In genomic region chr6:90230547-90231240, GRCh38 we compare ENCODE assay signal across 1 cellular context.
TF ChIP-seq lines count a peak whose summit lies in the region.

No MANE protein-coding gene starts in this region.

TF ChIP-seq in HepG2, 621 proteins besides CTCF, POLR2A, EP300 and RAD21:
- TF ChIP-seq, protein P1, sequence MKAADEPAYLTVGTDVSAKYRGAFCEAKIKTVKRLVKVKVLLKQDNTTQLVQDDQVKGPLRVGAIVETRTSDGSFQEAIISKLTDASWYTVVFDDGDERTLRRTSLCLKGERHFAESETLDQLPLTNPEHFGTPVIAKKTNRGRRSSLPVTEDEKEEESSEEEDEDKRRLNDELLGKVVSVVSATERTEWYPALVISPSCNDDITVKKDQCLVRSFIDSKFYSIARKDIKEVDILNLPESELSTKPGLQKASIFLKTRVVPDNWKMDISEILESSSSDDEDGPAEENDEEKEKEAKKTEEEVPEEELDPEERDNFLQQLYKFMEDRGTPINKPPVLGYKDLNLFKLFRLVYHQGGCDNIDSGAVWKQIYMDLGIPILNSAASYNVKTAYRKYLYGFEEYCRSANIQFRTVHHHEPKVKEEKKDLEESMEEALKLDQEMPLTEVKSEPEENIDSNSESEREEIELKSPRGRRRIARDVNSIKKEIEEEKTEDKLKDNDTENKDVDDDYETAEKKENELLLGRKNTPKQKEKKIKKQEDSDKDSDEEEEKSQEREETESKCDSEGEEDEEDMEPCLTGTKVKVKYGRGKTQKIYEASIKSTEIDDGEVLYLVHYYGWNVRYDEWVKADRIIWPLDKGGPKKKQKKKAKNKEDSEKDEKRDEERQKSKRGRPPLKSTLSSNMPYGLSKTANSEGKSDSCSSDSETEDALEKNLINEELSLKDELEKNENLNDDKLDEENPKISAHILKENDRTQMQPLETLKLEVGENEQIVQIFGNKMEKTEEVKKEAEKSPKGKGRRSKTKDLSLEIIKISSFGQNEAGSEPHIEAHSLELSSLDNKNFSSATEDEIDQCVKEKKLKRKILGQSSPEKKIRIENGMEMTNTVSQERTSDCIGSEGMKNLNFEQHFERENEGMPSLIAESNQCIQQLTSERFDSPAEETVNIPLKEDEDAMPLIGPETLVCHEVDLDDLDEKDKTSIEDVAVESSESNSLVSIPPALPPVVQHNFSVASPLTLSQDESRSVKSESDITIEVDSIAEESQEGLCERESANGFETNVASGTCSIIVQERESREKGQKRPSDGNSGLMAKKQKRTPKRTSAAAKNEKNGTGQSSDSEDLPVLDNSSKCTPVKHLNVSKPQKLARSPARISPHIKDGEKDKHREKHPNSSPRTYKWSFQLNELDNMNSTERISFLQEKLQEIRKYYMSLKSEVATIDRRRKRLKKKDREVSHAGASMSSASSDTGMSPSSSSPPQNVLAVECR (CRISPR knock-in tag; IDR thresholded peaks at IDR 0.05; ENCODE audit: borderline replicate concordance): no peak
- TF ChIP-seq ZBTB7B (CRISPR knock-in tag; IDR thresholded peaks at IDR 0.05) (no peak), ZSCAN25 (CRISPR knock-in tag; IDR thresholded peaks at IDR 0.05) (no peak), ZBTB14 (CRISPR knock-in tag; IDR thresholded peaks at IDR 0.05) (no peak), SIN3B (IDR thresholded peaks at IDR 0.05; ENCODE audit: low read length) (no peak), ZZZ3 (CRISPR knock-in tag; IDR thresholded peaks at IDR 0.05; ENCODE audit: borderline replicate concordance) (no peak), MTA3 (CRISPR knock-in tag; IDR thresholded peaks at IDR 0.05) (no peak), RXRB (CRISPR knock-in tag; IDR thresholded peaks at IDR 0.05; ENCODE audit: borderline replicate concordance) (no peak), ZNF274 (CRISPR knock-in tag; IDR thresholded peaks at IDR 0.05) (no peak), TRAFD1 (CRISPR knock-in tag; IDR thresholded peaks at IDR 0.05; ENCODE audit: borderline replicate concordance) (no peak), YEATS2 (CRISPR knock-in tag; IDR thresholded peaks at IDR 0.05; ENCODE audit: borderline replicate concordance) (no peak), IRF2 (CRISPR knock-in tag; IDR thresholded peaks at IDR 0.05) (no peak), THYN1 (CRISPR knock-in tag; IDR thresholded peaks at IDR 0.05; ENCODE audit: borderline replicate concordance, low read depth) (no peak), IRX3 (CRISPR knock-in tag; IDR thresholded peaks at IDR 0.05; ENCODE audit: borderline replicate concordance, low read depth) (no peak), ZMYM4 (CRISPR knock-in tag; IDR thresholded peaks at IDR 0.05) (no peak), POGK (CRISPR knock-in tag; conservative IDR thresholded peaks at IDR 0.05) (no peak), ZNF451 (CRISPR knock-in tag; IDR thresholded peaks at IDR 0.05) (no peak), ZNF280D (CRISPR knock-in tag; IDR thresholded peaks at IDR 0.05) (no peak), GTF3A (CRISPR knock-in tag; conservative IDR thresholded peaks at IDR 0.05) (no peak)
